ENCODE assay signal across 1 cellular context in the genomic region with DNA sequence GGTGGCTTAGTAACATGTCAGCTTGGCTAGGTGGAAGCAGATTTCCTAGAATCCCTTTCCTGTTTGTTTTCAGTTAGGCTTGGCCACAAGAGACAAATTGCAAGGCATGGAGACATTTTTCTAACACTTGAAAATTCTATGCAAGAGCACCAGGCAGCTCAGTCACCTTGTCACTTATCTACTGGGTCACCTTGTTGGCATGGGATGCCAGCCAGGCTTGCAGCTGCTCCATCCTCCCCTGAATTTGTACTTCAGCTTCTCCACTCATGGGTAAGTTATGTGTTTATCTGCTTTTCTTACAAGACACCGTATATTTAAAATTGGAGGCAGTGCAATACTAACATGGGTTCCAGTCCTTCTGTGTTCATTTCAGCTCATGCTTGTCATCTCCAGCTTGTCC.
TF ChIP-seq lines count a peak whose summit lies in the region.

No MANE protein-coding gene starts in this region.

TF ChIP-seq in K562, 482 proteins besides CTCF, POLR2A, EP300 and RAD21 (continued from another document):
- TF ChIP-seq HMGN3 (IDR thresholded peaks at IDR 0.05; ENCODE audit: borderline replicate concordance, extremely low read depth, insufficient read length, low read depth, low read length) = no peak
